In the genomic region with DNA sequence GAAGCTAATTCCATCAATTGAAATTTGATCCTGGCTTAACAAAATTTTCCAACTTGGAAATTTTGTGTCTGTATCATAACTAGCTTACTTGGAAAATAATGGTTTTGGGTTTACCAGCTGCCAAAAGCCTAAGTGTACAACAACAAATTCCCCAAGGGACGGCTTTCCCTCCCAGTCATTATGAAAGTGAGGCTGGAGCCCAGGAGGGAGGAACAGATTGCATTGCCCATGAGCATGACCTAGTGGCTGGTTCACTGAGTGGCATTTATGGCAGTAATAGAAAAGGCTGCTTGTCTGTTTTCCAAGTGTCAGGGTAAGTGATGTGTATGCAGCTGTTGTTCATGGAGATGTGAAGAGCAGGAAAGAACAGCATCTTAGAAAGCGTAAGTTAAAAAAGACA, we compare ENCODE assay signal across 11 cellular contexts.
DNase-seq lines count a peak whose midpoint lies in the region; ATAC-seq and TF ChIP-seq lines count a peak whose summit lies in the region.
"Had no signal": no experiment of that assay in that cellular context is flagged by ENCODE, and none has a peak within 500 bp of the region (broad histone marks: within the 10 kb centered on the region; RNA-seq: fewer than 3 reads in every experiment).

No MANE protein-coding gene starts in this region.

- no peaks in the 10 kb centered on the region for H3K9me3 Mint-ChIP-seq in osteocyte (ENCODE audit: unreplicated experiment)

- no peaks in the 10 kb centered on the region for H3K36me3 Mint-ChIP-seq in osteocyte (ENCODE audit: unreplicated experiment)

- H3K4me3 Mint-ChIP-seq in osteocyte (ENCODE audit: unreplicated experiment), result no peak overlapping the region

- DNase-seq in DMS 273 (lab: John Stamatoyannopoulos, UW; ENCODE audit: unreplicated experiment) (peak; percentile 4), DMS 273 treated with DMSO at 0.1 percent for 48 hours (lab: John Stamatoyannopoulos, UW) (no peak), choroid plexus epithelial cell (ENCODE audit: low read depth) (no peak), osteocyte (ENCODE audit: extremely low spot score, unreplicated experiment) (no peak), activated gamma-delta T cell treated with Interleukin-2 at 50 U/mL for 16 hours (no peak), SKM-1 treated with dmso at 0.1 percent for 144 hours (lab: John Stamatoyannopoulos, UW; ENCODE audit: unreplicated experiment) (no peak), dedifferentiated amniotic fluid mesenchymal stem cell (ENCODE audit: extremely low spot score) (no peak)
- DNase-seq: NCI-H2029, psoas muscle had no signal

- no peaks in the 10 kb centered on the region for H3K27me3 Mint-ChIP-seq in osteocyte (ENCODE audit: unreplicated experiment)

- peak; percentile 50 for ATAC-seq in HG03460 (IDR thresholded peaks at IDR 0.05; ENCODE audit: unreplicated experiment)
- ATAC-seq: psoas muscle had no signal

- peak; percentile 34 for TF ChIP-seq CTCF in choroid plexus epithelial cell (conservative IDR thresholded peaks at IDR 0.05; ENCODE audit: low read depth, low read length)
- TF ChIP-seq CTCF in osteocyte (IDR thresholded peaks at IDR 0.05), result peak; percentile 22

- no peak overlapping the region for H3K4me3 ChIP-seq in choroid plexus epithelial cell (ENCODE audit: low read depth, low read length)
- H3K4me3 ChIP-seq: psoas muscle, thoracic aorta had no signal

- H3K4me1 Mint-ChIP-seq in osteocyte (ENCODE audit: unreplicated experiment), result peaks cover 12% of the 10 kb centered on the region

- no peak overlapping the region for H3K27ac Mint-ChIP-seq in osteocyte (ENCODE audit: unreplicated experiment)
